Comparison of ENCODE assay signal across 1 cellular context in genomic region chr20:62831361-62831788, GRCh38.
TF ChIP-seq lines count a peak whose summit lies in the region.

No MANE protein-coding gene starts in this region.

TF ChIP-seq in GM23338, 12 proteins besides CTCF, POLR2A, EP300 and RAD21 (continued from another document):
- TF ChIP-seq ZNF462 (CRISPR knock-in tag; IDR thresholded peaks at IDR 0.05) (no peak), ZNF331 (CRISPR knock-in tag; IDR thresholded peaks at IDR 0.05; ENCODE audit: low read depth) (no peak), ETS1 (IDR thresholded peaks at IDR 0.05) (no peak), CREB1 (CRISPR knock-in tag; IDR thresholded peaks at IDR 0.05; ENCODE audit: low read depth) (no peak), ZNF114 (CRISPR knock-in tag; IDR thresholded peaks at IDR 0.05) (no peak)
